Comparison of ENCODE assay signal across 19 cellular contexts in the genomic region with DNA sequence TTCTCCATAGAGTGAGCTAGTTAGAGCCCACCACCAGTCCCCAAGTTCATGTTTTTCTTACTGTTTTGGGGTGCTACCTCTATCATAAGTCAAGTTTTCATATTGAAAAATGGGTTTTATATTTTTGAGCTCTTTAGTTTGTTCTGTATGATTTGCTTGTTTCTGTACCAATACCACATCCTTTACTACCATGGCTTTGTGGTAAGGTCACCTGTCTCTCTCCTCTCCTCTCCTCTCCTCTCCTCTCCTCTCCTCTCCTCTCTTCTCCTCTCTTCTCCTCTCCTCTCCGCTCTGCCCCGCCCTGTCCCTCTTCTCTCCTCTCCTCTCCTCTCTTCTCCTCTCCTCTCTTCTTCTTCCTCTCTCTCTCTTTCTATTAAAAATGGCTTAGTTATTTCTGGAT. TPM values are rescaled to one million over a fixed set of nuclear protein-coding genes. Genes with fewer than 3 reads are reported as not detected.
DNase-seq lines count a peak whose midpoint lies in the region; ATAC-seq and TF ChIP-seq lines count a peak whose summit lies in the region.
"Had no signal": no experiment of that assay in that cellular context is flagged by ENCODE, and none has a peak within 500 bp of the region (broad histone marks: within the 10 kb centered on the region; RNA-seq: fewer than 3 reads in every experiment).

No MANE protein-coding gene starts in this region.

- POLR2A ChIA-PET in activated CD8-positive, alpha-beta T cell treated with anti-CD3 and anti-CD28 coated beads for 36 hours (lab: Charles Lee) = interaction anchor here (0.5 to 2.2 kb wide), 7 partner anchors 17 to 497 kb away, joined by 3 to 8 read pairs (median 3); a partner anchor contains a TSS

- ATAC-seq in CD4-positive, CD25-positive, alpha-beta regulatory T cell (ENCODE audit: low read depth in 2 of 2) = peak; percentile 37 to 72
- peak; percentile 60 for ATAC-seq in activated CD8-positive, alpha-beta T cell treated with anti-CD3 and anti-CD28 coated beads for 36 hours
- ATAC-seq in naive B cell (ENCODE audit: low read depth in 2 of 2) (no peak), gastroesophageal sphincter (no peak), left colon (no peak)

- peak overlapping the region; percentile 38 for H3K27ac ChIP-seq in CD4-positive, CD25-positive, alpha-beta regulatory T cell (ENCODE audit: insufficient read depth, low read length, poor library complexity, severe bottlenecking)
- no peak overlapping the region for H3K27ac ChIP-seq in gastroesophageal sphincter
- H3K27ac ChIP-seq: 22Rv1, neutrophil, psoas muscle, tibial artery had no signal

- intact Hi-C loops in activated CD8-positive, alpha-beta T cell treated with anti-CD3 and anti-CD28 coated beads for 36 hours (cut with micrococcal nuclease) = no loop called here
- intact Hi-C loops in left colon (cut with DNase I, micrococcal nuclease) = loop anchor here in 1 of 2 donors (5.0 kb wide), 1 partner anchor 498 kb away; no protein-coding TSS in a partner anchor

- DNase-seq in T-helper 1 cell (no peak), naive B cell (no peak), left colon (no peak), amygdala (lab: John Stamatoyannopoulos, UW) (no peak)
- DNase-seq in CD4-positive, CD25-positive, alpha-beta regulatory T cell = peak in 2 of 3 donors; percentile 39 to 46
- no peak for DNase-seq in activated CD8-positive, alpha-beta T cell treated with anti-CD3 and anti-CD28 coated beads for 36 hours
- DNase-seq: Calu3, foreskin fibroblast, GOT3, left ventricle myocardium superior, NCI-H187, NCI-H748 treated with DMSO at 0.1 percent for 48 hours, psoas muscle, RPMI8226, tibial artery had no signal

- no peaks in the 10 kb centered on the region for H3K9me3 Mint-ChIP-seq in T-helper 1 cell treated with Interleukin-12 subunit alpha and Interleukin-12 subunit beta and Interleukin-4 antibody, amounts not matched to agents 30 μg/mL and 1 μg/mL, for 36 hours
- no peaks in the 10 kb centered on the region for H3K9me3 Mint-ChIP-seq in CD4-positive, CD25-positive, alpha-beta regulatory T cell
- no peaks in the 10 kb centered on the region for H3K9me3 Mint-ChIP-seq in activated CD8-positive, alpha-beta T cell treated with anti-CD3 and anti-CD28 coated beads for 36 hours
- no peaks in the 10 kb centered on the region for H3K9me3 Mint-ChIP-seq in naive B cell

- no peak overlapping the region for H3K4me3 ChIP-seq in CD4-positive, CD25-positive, alpha-beta regulatory T cell (ENCODE audit: low read depth, low read length)
- H3K4me3 ChIP-seq in gastroesophageal sphincter = no peak overlapping the region
- H3K4me3 ChIP-seq: psoas muscle, tibial artery had no signal

- no peaks in the 10 kb centered on the region for H3K27me3 ChIP-seq in CD4-positive, CD25-positive, alpha-beta regulatory T cell (ENCODE audit: control insufficient read depth, insufficient read depth, low read length)
- no peaks in the 10 kb centered on the region for H3K27me3 ChIP-seq in gastroesophageal sphincter
- H3K27me3 ChIP-seq: neutrophil, tibial artery had no signal

- peak overlapping the region; percentile 27 for H3K27ac Mint-ChIP-seq in T-helper 1 cell treated with Interleukin-12 subunit alpha and Interleukin-12 subunit beta and Interleukin-4 antibody, amounts not matched to agents 30 μg/mL and 1 μg/mL, for 36 hours
- peak overlapping the region; percentile 68 to 79 (median 73) for H3K27ac Mint-ChIP-seq in CD4-positive, CD25-positive, alpha-beta regulatory T cell
- peak overlapping the region; percentile 76 for H3K27ac Mint-ChIP-seq in activated CD8-positive, alpha-beta T cell treated with anti-CD3 and anti-CD28 coated beads for 36 hours
- H3K27ac Mint-ChIP-seq in naive B cell = peak overlapping the region in 4 of 6 donors; percentile 10 to 71 (median 43)

- no peaks in the 10 kb centered on the region for H3K36me3 Mint-ChIP-seq in T-helper 1 cell treated with Interleukin-12 subunit alpha and Interleukin-12 subunit beta and Interleukin-4 antibody, amounts not matched to agents 30 μg/mL and 1 μg/mL, for 36 hours (ENCODE audit: low read depth)
- H3K36me3 Mint-ChIP-seq in CD4-positive, CD25-positive, alpha-beta regulatory T cell = no peaks in the 10 kb centered on the region
- H3K36me3 Mint-ChIP-seq in activated CD8-positive, alpha-beta T cell treated with anti-CD3 and anti-CD28 coated beads for 36 hours (ENCODE audit: low read depth) = no peaks in the 10 kb centered on the region
- no peaks in the 10 kb centered on the region for H3K36me3 Mint-ChIP-seq in naive B cell

- H3K4me3 Mint-ChIP-seq in T-helper 1 cell treated with Interleukin-12 subunit alpha and Interleukin-12 subunit beta and Interleukin-4 antibody, amounts not matched to agents 30 μg/mL and 1 μg/mL, for 36 hours = peak overlapping the region; percentile 2
- H3K4me3 Mint-ChIP-seq in CD4-positive, CD25-positive, alpha-beta regulatory T cell = peak overlapping the region in 3 of 4 donors; percentile 6 to 71 (median 9)
- no peak overlapping the region for H3K4me3 Mint-ChIP-seq in activated CD8-positive, alpha-beta T cell treated with anti-CD3 and anti-CD28 coated beads for 36 hours
- H3K4me3 Mint-ChIP-seq in naive B cell = peak overlapping the region in 1 of 8 donors; percentile 9

- TF ChIP-seq CTCF in activated CD8-positive, alpha-beta T cell treated with anti-CD3 and anti-CD28 coated beads for 36 hours (IDR thresholded peaks at IDR 0.05) = no peak
- TF ChIP-seq CTCF in gastroesophageal sphincter (IDR thresholded peaks at IDR 0.05) = no peak

- H3K4me1 Mint-ChIP-seq in T-helper 1 cell treated with Interleukin-12 subunit alpha and Interleukin-12 subunit beta and Interleukin-4 antibody, amounts not matched to agents 30 μg/mL and 1 μg/mL, for 36 hours (ENCODE audit: low read depth) = peaks cover 15% of the 10 kb centered on the region
- H3K4me1 Mint-ChIP-seq in CD4-positive, CD25-positive, alpha-beta regulatory T cell = peaks cover 9 to 24% (median 12%) of the 10 kb centered on the region in 4 donors
- peaks cover 17% of the 10 kb centered on the region for H3K4me1 Mint-ChIP-seq in activated CD8-positive, alpha-beta T cell treated with anti-CD3 and anti-CD28 coated beads for 36 hours (ENCODE audit: low read depth)
- peaks cover 14 to 21% (median 19%) of the 10 kb centered on the region in 3 donors for H3K4me1 Mint-ChIP-seq in naive B cell

- H3K9me3 ChIP-seq in CD4-positive, CD25-positive, alpha-beta regulatory T cell (ENCODE audit: control insufficient read depth in 2 of 2, low read length in 2 of 2) = no peaks in the 10 kb centered on the region
- no peaks in the 10 kb centered on the region for H3K9me3 ChIP-seq in gastroesophageal sphincter
- H3K9me3 ChIP-seq: neutrophil, psoas muscle, tibial artery had no signal

- H3K27me3 Mint-ChIP-seq in T-helper 1 cell treated with Interleukin-12 subunit alpha and Interleukin-12 subunit beta and Interleukin-4 antibody, amounts not matched to agents 30 μg/mL and 1 μg/mL, for 36 hours (ENCODE audit: low read depth) = peaks cover 8% of the 10 kb centered on the region
- H3K27me3 Mint-ChIP-seq in CD4-positive, CD25-positive, alpha-beta regulatory T cell = peaks cover 5% of the 10 kb centered on the region
- H3K27me3 Mint-ChIP-seq in activated CD8-positive, alpha-beta T cell treated with anti-CD3 and anti-CD28 coated beads for 36 hours = no peaks in the 10 kb centered on the region
- no peaks in the 10 kb centered on the region for H3K27me3 Mint-ChIP-seq in naive B cell

- TF ChIP-seq POLR2A in gastroesophageal sphincter (IDR thresholded peaks at IDR 0.05) = no peak

- WGBS in gastroesophageal sphincter (ENCODE audit: low coverage in 1 of 2), 2 donors = 87 to 100% methylated on average over 2 of the region's 2 CpGs

- no peaks in the 10 kb centered on the region for H3K36me3 ChIP-seq in CD4-positive, CD25-positive, alpha-beta regulatory T cell (ENCODE audit: control insufficient read depth, insufficient read depth, low read length)
- no peaks in the 10 kb centered on the region for H3K36me3 ChIP-seq in gastroesophageal sphincter
- H3K36me3 ChIP-seq: neutrophil, tibial artery had no signal

- CTCF ChIA-PET in activated CD8-positive, alpha-beta T cell treated with anti-CD3 and anti-CD28 coated beads for 36 hours (lab: Charles Lee) = interaction anchor here (0.6 to 7.1 kb wide), 48 partner anchors 8 to 500 kb away, joined by 3 to 185 read pairs (median 5); a partner anchor contains a TSS

- H3K4me1 ChIP-seq in CD4-positive, CD25-positive, alpha-beta regulatory T cell (ENCODE audit: control insufficient read depth, insufficient read depth, low read length, poor library complexity, severe bottlenecking) = peaks cover 10% of the 10 kb centered on the region
- peaks cover 2 to 8% (median 4%) of the 10 kb centered on the region in 3 donors for H3K4me1 ChIP-seq in gastroesophageal sphincter
- H3K4me1 ChIP-seq: psoas muscle had no signal

- TF ChIP-seq EP300 in gastroesophageal sphincter (IDR thresholded peaks at IDR 0.05) = no peak

RNA-seq across cellular contexts. Expression of a gene that starts 22.1 kb away (rescaled TPM):
- 215 TPM for total RNA-seq in CD4-positive, CD25-positive, alpha-beta regulatory T cell
- polyA plus RNA-seq in CD4-positive, CD25-positive, alpha-beta regulatory T cell = 100 to 1,000 TPM; 225 to 299 (median 250) TPM
- total RNA-seq in activated CD8-positive, alpha-beta T cell treated with anti-CD3 and anti-CD28 coated beads for 36 hours = 100 to 1,000 TPM; 127 to 130 TPM
- 100 to 1,000 TPM; 191 to 297 (median 221) TPM for polyA plus RNA-seq in naive B cell (ENCODE audit: low read depth in 6 of 6)
- total RNA-seq in gastroesophageal sphincter (100 to 1,000 TPM in 3 of 4 donors, 10 to 100 TPM in 1; 62.3 to 509 (median 348) TPM), left colon (10 to 100 TPM in 1 of 2 donors, 1 to 10 TPM in 1; 7.5 to 14.5 TPM)

Comparison
In these comparisons a context has a peak if more than half of its experiments do, and no peak if none do; other contexts are left out.
1. DNase-seq: peak in CD4-positive, CD25-positive, alpha-beta regulatory T cell (2 of 3); none in T-helper 1 cell (0 of 5), activated CD8-positive, alpha-beta T cell treated with anti-CD3 and anti-CD28 coated beads for 36 hours (single experiment), naive B cell (single experiment), left colon (0 of 2) and amygdala (0 of 56).
2. ATAC-seq: peak in CD4-positive, CD25-positive, alpha-beta regulatory T cell (2 of 2) and activated CD8-positive, alpha-beta T cell treated with anti-CD3 and anti-CD28 coated beads for 36 hours (single experiment); none in naive B cell (0 of 2), gastroesophageal sphincter (single experiment) and left colon (single experiment).
3. RNA of a gene that starts 22.1 kb away (total RNA-seq): 62.3 to 509 TPM in gastroesophageal sphincter, 215 TPM in CD4-positive, CD25-positive, alpha-beta regulatory T cell (single experiment) and 127 to 130 TPM in activated CD8-positive, alpha-beta T cell treated with anti-CD3 and anti-CD28 coated beads for 36 hours; 7.5 to 14.5 TPM in left colon; every median in the first group is over 4 times any median in the second.
4. Peak in every context shown above with its lines, with median percentiles within 50 percentile points of each other: H3K27ac Mint-ChIP-seq.